In genomic region chr10:50992356-50992866, GRCh38 we compare ENCODE assay signal across 10 cellular contexts.
DNase-seq lines count a peak whose midpoint lies in the region; ATAC-seq and TF ChIP-seq lines count a peak whose summit lies in the region.
"Had no signal": no experiment of that assay in that cellular context is flagged by ENCODE, and none has a peak within 500 bp of the region (broad histone marks: within the 10 kb centered on the region; RNA-seq: fewer than 3 reads in every experiment).

No MANE protein-coding gene starts in this region.

- POLR2A ChIA-PET in naive thymus-derived CD8-positive, alpha-beta T cell (lab: Charles Lee): no interaction called here

- H3K9ac ChIP-seq in ES-I3 (ENCODE audit: low read depth, low read length): peak overlapping the region; percentile 81; the same call in 1 of the 2 replicates
- H3K9ac ChIP-seq in iPS-15b (ENCODE audit: low read depth, low read length): peak overlapping the region; percentile 3
- no peak overlapping the region for H3K9ac ChIP-seq in rectal smooth muscle tissue (ENCODE audit: low read length)
- H3K9ac ChIP-seq: KMS-11 had no signal

- CTCF ChIA-PET in activated naive CD4-positive, alpha-beta T cell treated with anti-CD3 and anti-CD28 coated beads for 36 hours (lab: Charles Lee): interaction anchor here (0.6 to 0.7 kb wide), 2 partner anchors 16 to 106 kb away, joined by 3 read pairs; no protein-coding TSS in a partner anchor

- H3K36me3 Mint-ChIP-seq in brain: no peaks in the 10 kb centered on the region
- H3K36me3 Mint-ChIP-seq in activated naive CD4-positive, alpha-beta T cell treated with anti-CD3 and anti-CD28 coated beads for 36 hours (ENCODE audit: low read depth): no peaks in the 10 kb centered on the region
- H3K36me3 Mint-ChIP-seq in naive thymus-derived CD8-positive, alpha-beta T cell: no peaks in the 10 kb centered on the region

- ATAC-seq in naive thymus-derived CD8-positive, alpha-beta T cell: no peak
- no peak for ATAC-seq in esophagus mucosa

- H3K4me1 Mint-ChIP-seq in brain: peaks cover 31% of the 10 kb centered on the region
- H3K4me1 Mint-ChIP-seq in activated naive CD4-positive, alpha-beta T cell treated with anti-CD3 and anti-CD28 coated beads for 36 hours (ENCODE audit: low read depth): peaks cover 5% of the 10 kb centered on the region
- peaks cover 6 to 19% (median 11%) of the 10 kb centered on the region in 4 donors for H3K4me1 Mint-ChIP-seq in naive thymus-derived CD8-positive, alpha-beta T cell

- H3K4me1 ChIP-seq in ES-I3 (ENCODE audit: insufficient read depth, low read length): peaks cover 12% of the 10 kb centered on the region; the same call in 1 of the 2 replicates
- H3K4me1 ChIP-seq in iPS-15b (ENCODE audit: control insufficient read depth, insufficient read depth, low read length): peaks cover 4% of the 10 kb centered on the region
- peaks cover 3% of the 10 kb centered on the region for H3K4me1 ChIP-seq in rectal smooth muscle tissue (ENCODE audit: control insufficient read depth, insufficient read depth, low read length)

- peak overlapping the region; percentile 66 for H3K4me3 ChIP-seq in iPS-15b (ENCODE audit: low read depth, low read length)
- H3K4me3 ChIP-seq in rectal smooth muscle tissue (ENCODE audit: low read length): peak overlapping the region; percentile 76

- no peaks in the 10 kb centered on the region for H3K9me3 Mint-ChIP-seq in brain
- no peaks in the 10 kb centered on the region for H3K9me3 Mint-ChIP-seq in activated naive CD4-positive, alpha-beta T cell treated with anti-CD3 and anti-CD28 coated beads for 36 hours
- H3K9me3 Mint-ChIP-seq in naive thymus-derived CD8-positive, alpha-beta T cell: no peaks in the 10 kb centered on the region

- H3K27me3 Mint-ChIP-seq in brain: peaks cover 72% of the 10 kb centered on the region
- H3K27me3 Mint-ChIP-seq in activated naive CD4-positive, alpha-beta T cell treated with anti-CD3 and anti-CD28 coated beads for 36 hours (ENCODE audit: low read depth): peaks cover 56% of the 10 kb centered on the region
- H3K27me3 Mint-ChIP-seq in naive thymus-derived CD8-positive, alpha-beta T cell: peaks cover 24 to 71% (median 45%) of the 10 kb centered on the region in 5 donors

- H3K27me3 ChIP-seq in iPS-15b (ENCODE audit: control insufficient read depth, insufficient read depth, low read length) (peaks cover 61% of the 10 kb centered on the region), rectal smooth muscle tissue (ENCODE audit: control insufficient read depth, insufficient read depth, low read length) (no peaks in the 10 kb centered on the region)

- H3K4me3 Mint-ChIP-seq in brain: peak overlapping the region; percentile 71 to 98 (median 81)
- H3K4me3 Mint-ChIP-seq in activated naive CD4-positive, alpha-beta T cell treated with anti-CD3 and anti-CD28 coated beads for 36 hours: no peak overlapping the region
- H3K4me3 Mint-ChIP-seq in naive thymus-derived CD8-positive, alpha-beta T cell: peak overlapping the region in 5 of 10 donors; percentile 13 to 43 (median 34)

- intact Hi-C loops in activated naive CD4-positive, alpha-beta T cell treated with anti-CD3 and anti-CD28 coated beads for 36 hours (cut with micrococcal nuclease): no loop called here

- peak overlapping the region; percentile 34 for H3K27ac ChIP-seq in rectal smooth muscle tissue (ENCODE audit: low read depth, low read length)
- H3K27ac ChIP-seq: KMS-11 had no signal

- DNase-seq in activated naive CD4-positive, alpha-beta T cell treated with anti-CD3 and anti-CD28 coated beads for 36 hours: no peak
- DNase-seq in naive thymus-derived CD8-positive, alpha-beta T cell: no peak
- DNase-seq in activated effector memory CD4-positive, alpha-beta T cell treated with Interleukin-2 at 50 U/mL for 16 hours: no peak
- DNase-seq: T-helper 1 cell had no signal

- no peaks in the 10 kb centered on the region for H3K36me3 ChIP-seq in ES-I3 (ENCODE audit: insufficient read depth, low read length)
- H3K36me3 ChIP-seq in iPS-15b (ENCODE audit: control insufficient read depth, insufficient read depth, low read length): no peaks in the 10 kb centered on the region
- no peaks in the 10 kb centered on the region for H3K36me3 ChIP-seq in rectal smooth muscle tissue (ENCODE audit: control insufficient read depth, insufficient read depth, low read length)

- H3K9me3 ChIP-seq in ES-I3 (ENCODE audit: control insufficient read depth, insufficient read depth, low read length) (no peaks in the 10 kb centered on the region), iPS-15b (ENCODE audit: control insufficient read depth, insufficient read depth, low read length) (no peaks in the 10 kb centered on the region)

- peak overlapping the region in 2 of 5 experiments; percentile 68 to 91 for H3K27ac Mint-ChIP-seq in brain
- no peak overlapping the region for H3K27ac Mint-ChIP-seq in activated naive CD4-positive, alpha-beta T cell treated with anti-CD3 and anti-CD28 coated beads for 36 hours
- H3K27ac Mint-ChIP-seq in naive thymus-derived CD8-positive, alpha-beta T cell: no peak overlapping the region

- no peak for TF ChIP-seq CTCF in brain (conservative IDR thresholded peaks at IDR 0.05)
